In genomic region chr11:44626645-44627044, GRCh38 we compare ENCODE assay signal across 21 cellular contexts.
DNase-seq lines count a peak whose midpoint lies in the region; ATAC-seq and TF ChIP-seq lines count a peak whose summit lies in the region.
"Had no signal": no experiment of that assay in that cellular context is flagged by ENCODE, and none has a peak within 500 bp of the region (broad histone marks: within the 10 kb centered on the region; RNA-seq: fewer than 3 reads in every experiment).

No MANE protein-coding gene starts in this region.

- H3K27ac ChIP-seq in esophagus muscularis mucosa (replicated peaks in 1 of 4) (peak overlapping the region; percentile 69 to 84 (median 77)), sigmoid colon (peak overlapping the region; percentile 70 to 84 (median 80))
- H3K27ac ChIP-seq: body of pancreas, parathyroid adenoma, PC-9, suprapubic skin had no signal

- H3K36me3 ChIP-seq in esophagus muscularis mucosa (no peaks in the 10 kb centered on the region), sigmoid colon (no peaks in the 10 kb centered on the region)
- H3K36me3 ChIP-seq: BE2C, suprapubic skin had no signal

- H3K36me3 Mint-ChIP-seq in activated CD8-positive, alpha-beta T cell treated with anti-CD3 and anti-CD28 coated beads, Interleukin-2, amount 10 ng/mL, durations not matched to agents 7 days and 5 days (ENCODE audit: low read depth): no peaks in the 10 kb centered on the region
- peaks cover 6% of the 10 kb centered on the region for H3K36me3 Mint-ChIP-seq in activated CD8-positive, alpha-beta T cell treated with anti-CD3 and anti-CD28 coated beads for 36 hours (ENCODE audit: low read depth)
- H3K36me3 Mint-ChIP-seq: activated CD8-positive, alpha-beta memory T cell treated with anti-CD3 and anti-CD28 coated beads, Interleukin-2, amount 10 ng/mL, durations not matched to agents 7 days and 5 days had no signal

- no peak for ATAC-seq in activated CD8-positive, alpha-beta T cell treated with anti-CD3 and anti-CD28 coated beads, Interleukin-2, amount 10 ng/mL, durations not matched to agents 7 days and 5 days
- ATAC-seq in activated CD8-positive, alpha-beta T cell treated with anti-CD3 and anti-CD28 coated beads for 36 hours: no peak
- ATAC-seq: activated CD8-positive, alpha-beta memory T cell treated with anti-CD3 and anti-CD28 coated beads, Interleukin-2, amount 10 ng/mL, durations not matched to agents 7 days and 5 days; body of pancreas had no signal

- CTCF ChIA-PET in activated CD8-positive, alpha-beta T cell treated with anti-CD3 and anti-CD28 coated beads, Interleukin-2, amount 10 ng/mL, durations not matched to agents 7 days and 5 days (lab: Charles Lee): interaction anchor here (1.6 to 7.9 kb wide), 4 partner anchors 10 to 285 kb away, joined by 4 to 63 read pairs (median 8); no protein-coding TSS in a partner anchor
- CTCF ChIA-PET in activated CD8-positive, alpha-beta T cell treated with anti-CD3 and anti-CD28 coated beads for 36 hours (lab: Charles Lee): no interaction called here
- CTCF ChIA-PET in GM10248 (lab: Yijun Ruan, JAX): interaction anchor here (0.9 to 19.4 kb wide), 6 partner anchors 10 to 285 kb away, joined by 3 to 421 read pairs (median 6); partner anchors contain the start of gene CD82

- H3K4me1 ChIP-seq in esophagus muscularis mucosa (peaks cover 42 to 60% (median 53%) of the 10 kb centered on the region in 4 donors), sigmoid colon (peaks cover 0 to 57% (median 51%) of the 10 kb centered on the region in 4 donors)
- H3K4me1 ChIP-seq: parathyroid adenoma had no signal

- TF ChIP-seq POLR2A in esophagus muscularis mucosa (IDR thresholded peaks at IDR 0.05; ENCODE audit: low read depth): no peak
- no peak for TF ChIP-seq POLR2A in sigmoid colon (IDR thresholded peaks at IDR 0.05)

- POLR2A ChIA-PET in activated CD8-positive, alpha-beta T cell treated with anti-CD3 and anti-CD28 coated beads, Interleukin-2, amount 10 ng/mL, durations not matched to agents 7 days and 5 days (lab: Charles Lee): no interaction called here
- POLR2A ChIA-PET in activated CD8-positive, alpha-beta T cell treated with anti-CD3 and anti-CD28 coated beads for 36 hours (lab: Charles Lee): interaction anchor here (1.6 kb wide), 1 partner anchor 9 kb away, joined by 3 read pairs; no protein-coding TSS in a partner anchor
- POLR2A ChIA-PET in GM10248 (lab: Yijun Ruan, JAX): no interaction called here

- no peaks in the 10 kb centered on the region for H3K9me3 Mint-ChIP-seq in activated CD8-positive, alpha-beta T cell treated with anti-CD3 and anti-CD28 coated beads, Interleukin-2, amount 10 ng/mL, durations not matched to agents 7 days and 5 days (ENCODE audit: insufficient read depth)
- H3K9me3 Mint-ChIP-seq in activated CD8-positive, alpha-beta T cell treated with anti-CD3 and anti-CD28 coated beads for 36 hours: peaks cover 7% of the 10 kb centered on the region
- H3K9me3 Mint-ChIP-seq: activated T-helper 2 cell treated with anti-CD3 and anti-CD28 coated beads, Interferon-gamma antibody, Interleukin-2, Interleukin-4, amounts not matched to agents 10 μg/mL and 5 μg/mL and 100 μg/mL, durations not matched to agents 14 hours and 24 hours and 36 hours; nephron had no signal

- 100% methylated on average over 2 of the region's 2 CpGs for WGBS in esophagus muscularis mucosa
- WGBS in sigmoid colon, 2 donors: 96 to 98% methylated on average over 2 of the region's 2 CpGs

- peaks cover 2% of the 10 kb centered on the region for H3K27me3 Mint-ChIP-seq in activated CD8-positive, alpha-beta T cell treated with anti-CD3 and anti-CD28 coated beads, Interleukin-2, amount 10 ng/mL, durations not matched to agents 7 days and 5 days (ENCODE audit: low read depth)
- H3K27me3 Mint-ChIP-seq in activated CD8-positive, alpha-beta T cell treated with anti-CD3 and anti-CD28 coated beads for 36 hours: no peaks in the 10 kb centered on the region

- no peak for TF ChIP-seq EP300 in esophagus muscularis mucosa (IDR thresholded peaks at IDR 0.05)
- TF ChIP-seq EP300 in sigmoid colon (IDR thresholded peaks at IDR 0.05): no peak

- TF ChIP-seq CTCF in activated CD8-positive, alpha-beta T cell treated with anti-CD3 and anti-CD28 coated beads for 36 hours (IDR thresholded peaks at IDR 0.05): no peak
- TF ChIP-seq CTCF in GM10248 (IDR thresholded peaks at IDR 0.05; ENCODE audit: control extremely low read depth, extremely low read depth, low read depth, missing control alignments) (no peak), esophagus muscularis mucosa (IDR thresholded peaks at IDR 0.05) (no peak), sigmoid colon (IDR thresholded peaks at IDR 0.05) (no peak)

- intact Hi-C loops in activated CD8-positive, alpha-beta T cell treated with anti-CD3 and anti-CD28 coated beads for 36 hours (cut with micrococcal nuclease): loop anchor here (10.0 kb wide), 2 partner anchors 148 to 268 kb away; no protein-coding TSS in a partner anchor
- intact Hi-C loops in esophagus muscularis mucosa (cut with DNase I): loop anchor here (10.0 kb wide), 1 partner anchor 158 kb away; no protein-coding TSS in a partner anchor
- intact Hi-C loops in sigmoid colon (cut with DNase I): loop anchor here (2.0 to 5.0 kb wide), 4 partner anchors 76 to 271 kb away; partner anchors contain the start of gene TSPAN18

- H3K9me3 ChIP-seq in esophagus muscularis mucosa (no peaks in the 10 kb centered on the region), sigmoid colon (no peaks in the 10 kb centered on the region)
- H3K9me3 ChIP-seq: BE2C, body of pancreas, suprapubic skin had no signal

- DNase-seq in activated CD8-positive, alpha-beta T cell treated with anti-CD3 and anti-CD28 coated beads, Interleukin-2, amount 10 ng/mL, durations not matched to agents 7 days and 5 days: peak; percentile 16
- DNase-seq in activated CD8-positive, alpha-beta T cell treated with anti-CD3 and anti-CD28 coated beads for 36 hours: no peak
- DNase-seq in GM10248 (ENCODE audit: extremely low spot score) (peak; percentile 3), esophagus muscularis mucosa (ENCODE audit: extremely low spot score) (peak; percentile 74), sigmoid colon (peak; percentile 29), SIG-M5 (lab: John Stamatoyannopoulos, UW) (no peak), NCI-H1092 treated with DMSO at 0.1 percent for 48 hours (lab: John Stamatoyannopoulos, UW) (no peak), COR-L47 (lab: John Stamatoyannopoulos, UW) (no peak)
- DNase-seq: activated CD8-positive, alpha-beta memory T cell treated with anti-CD3 and anti-CD28 coated beads, Interleukin-2, amount 10 ng/mL, durations not matched to agents 7 days and 5 days; BE2C; DMS79; KG1; NCI-H524; NK-92 treated with Interleukin-12 subunit alpha and Interleukin-12 subunit beta, amount 100 ng/mL, for 24 hours; PC-9; Right ventricle myocardium superior had no signal

- H3K27me3 ChIP-seq in esophagus muscularis mucosa (no peaks in the 10 kb centered on the region), sigmoid colon (no peaks in the 10 kb centered on the region)
- H3K27me3 ChIP-seq: BE2C, body of pancreas, suprapubic skin had no signal

- no peak overlapping the region for H3K4me3 Mint-ChIP-seq in activated CD8-positive, alpha-beta T cell treated with anti-CD3 and anti-CD28 coated beads, Interleukin-2, amount 10 ng/mL, durations not matched to agents 7 days and 5 days
- no peak overlapping the region for H3K4me3 Mint-ChIP-seq in activated CD8-positive, alpha-beta T cell treated with anti-CD3 and anti-CD28 coated beads for 36 hours
- H3K4me3 Mint-ChIP-seq: activated CD8-positive, alpha-beta memory T cell treated with anti-CD3 and anti-CD28 coated beads, Interleukin-2, amount 10 ng/mL, durations not matched to agents 7 days and 5 days had no signal

- H3K4me1 Mint-ChIP-seq in activated CD8-positive, alpha-beta T cell treated with anti-CD3 and anti-CD28 coated beads, Interleukin-2, amount 10 ng/mL, durations not matched to agents 7 days and 5 days (ENCODE audit: low read depth): peaks cover 16% of the 10 kb centered on the region
- H3K4me1 Mint-ChIP-seq in activated CD8-positive, alpha-beta T cell treated with anti-CD3 and anti-CD28 coated beads for 36 hours (ENCODE audit: low read depth): peaks cover 18% of the 10 kb centered on the region

- no peak overlapping the region for H3K4me3 ChIP-seq in esophagus muscularis mucosa
- no peak overlapping the region for H3K4me3 ChIP-seq in sigmoid colon
- H3K4me3 ChIP-seq: body of pancreas, PC-9, suprapubic skin had no signal

- H3K27ac Mint-ChIP-seq in activated CD8-positive, alpha-beta T cell treated with anti-CD3 and anti-CD28 coated beads, Interleukin-2, amount 10 ng/mL, durations not matched to agents 7 days and 5 days: no peak overlapping the region
- no peak overlapping the region for H3K27ac Mint-ChIP-seq in activated CD8-positive, alpha-beta T cell treated with anti-CD3 and anti-CD28 coated beads for 36 hours
- H3K27ac Mint-ChIP-seq: activated CD8-positive, alpha-beta memory T cell treated with anti-CD3 and anti-CD28 coated beads, Interleukin-2, amount 10 ng/mL, durations not matched to agents 7 days and 5 days; activated T-helper 2 cell treated with anti-CD3 and anti-CD28 coated beads, Interferon-gamma antibody, Interleukin-2, Interleukin-4, amounts not matched to agents 10 μg/mL and 5 μg/mL and 100 μg/mL, durations not matched to agents 14 hours and 24 hours and 36 hours had no signal

Comparison
In these comparisons a context has a peak if more than half of its experiments do, and no peak if none do; other contexts are left out.
1. DNase-seq: peak in activated CD8-positive, alpha-beta T cell treated with anti-CD3 and anti-CD28 coated beads, Interleukin-2, amount 10 ng/mL, durations not matched to agents 7 days and 5 days (single experiment), GM10248 (single experiment), esophagus muscularis mucosa (single experiment) and sigmoid colon (single experiment); none in activated CD8-positive, alpha-beta T cell treated with anti-CD3 and anti-CD28 coated beads for 36 hours (single experiment), SIG-M5 (single experiment), NCI-H1092 treated with DMSO at 0.1 percent for 48 hours (single experiment) and COR-L47 (single experiment).